Comparison of ENCODE assay signal across 8 cellular contexts in genomic region chr3:51390600-51391074, GRCh38. TPM values are rescaled to one million over a fixed set of nuclear protein-coding genes. Genes with fewer than 3 reads are reported as not detected.
DNase-seq lines count a peak whose midpoint lies in the region; ATAC-seq and TF ChIP-seq lines count a peak whose summit lies in the region.

No MANE protein-coding gene starts in this region.

- H3K27me3 Mint-ChIP-seq in activated CD4-positive, alpha-beta memory T cell treated with anti-CD3 and anti-CD28 coated beads for 36 hours = no peaks in the 10 kb centered on the region

- no peaks in the 10 kb centered on the region for H3K9me3 Mint-ChIP-seq in activated CD4-positive, alpha-beta memory T cell treated with anti-CD3 and anti-CD28 coated beads for 36 hours

- H3K36me3 Mint-ChIP-seq in activated CD4-positive, alpha-beta memory T cell treated with anti-CD3 and anti-CD28 coated beads for 36 hours = peaks cover 50% of the 10 kb centered on the region

- H3K27ac Mint-ChIP-seq in activated CD4-positive, alpha-beta memory T cell treated with anti-CD3 and anti-CD28 coated beads for 36 hours = peak overlapping the region; percentile 65

- intact Hi-C loops in Right ventricle myocardium superior (cut with DNase I) = no loop called here
- intact Hi-C loops in Right ventricle myocardium inferior (cut with DNase I) = loop anchor here (5.0 kb wide), 1 partner anchor 773 kb away; the partner anchor contains the start of gene MAPKAPK3
- intact Hi-C loops in activated CD4-positive, alpha-beta memory T cell treated with anti-CD3 and anti-CD28 coated beads for 36 hours (cut with micrococcal nuclease) = loop anchor here (1.0 to 10.0 kb wide), 6 partner anchors 109 to 1036 kb away; partner anchors contain the start of genes CYB561D2, NPRL2, PARP3 and RAD54L2

- CTCF ChIA-PET in activated CD4-positive, alpha-beta memory T cell treated with anti-CD3 and anti-CD28 coated beads for 36 hours (lab: Charles Lee) = interaction anchor here (1.0 to 2.6 kb wide), 10 partner anchors 9 to 821 kb away, joined by 3 to 22 read pairs (median 12); partner anchors contain the start of genes DCAF1, HEMK1 and MAPKAPK3

- H3K27ac ChIP-seq in iPS-18a (ENCODE audit: low read length) (no peak overlapping the region), suprapubic skin (peak overlapping the region; percentile 97)

- 55% methylated on average over 11 of the region's 23 CpGs for WGBS in suprapubic skin

- peaks cover 82% of the 10 kb centered on the region for H3K4me1 Mint-ChIP-seq in activated CD4-positive, alpha-beta memory T cell treated with anti-CD3 and anti-CD28 coated beads for 36 hours (ENCODE audit: low read depth)

- no peak for TF ChIP-seq EP300 in suprapubic skin (IDR thresholded peaks at IDR 0.05)

- H3K9ac ChIP-seq in iPS-18a (ENCODE audit: low read length) = peak overlapping the region; percentile 39

- H3K4me3 Mint-ChIP-seq in activated CD4-positive, alpha-beta memory T cell treated with anti-CD3 and anti-CD28 coated beads for 36 hours = peak overlapping the region; percentile 55

- TF ChIP-seq CTCF in suprapubic skin (IDR thresholded peaks at IDR 0.05) = peak in 1 of 2 donors; percentile 59

- no peak for TF ChIP-seq POLR2A in suprapubic skin (IDR thresholded peaks at IDR 0.05)

- ATAC-seq in Right ventricle myocardium superior (ENCODE audit: poor library complexity) (peak; percentile 7), Right ventricle myocardium inferior (no peak)

- H3K4me3 ChIP-seq in iPS-18a (ENCODE audit: low read length) = peak overlapping the region; percentile 45
- peak overlapping the region; percentile 82 for H3K4me3 ChIP-seq in suprapubic skin

- POLR2A ChIA-PET in activated CD4-positive, alpha-beta memory T cell treated with anti-CD3 and anti-CD28 coated beads for 36 hours (lab: Charles Lee) = interaction anchor here (1.6 to 2.1 kb wide), 2 partner anchors 109 to 789 kb away, joined by 3 to 10 read pairs; partner anchors contain the start of gene DCAF1

- H3K4me1 ChIP-seq in iPS-18a (ENCODE audit: control insufficient read depth, low read depth, low read length) (peaks cover 14% of the 10 kb centered on the region), suprapubic skin (peaks cover 84% of the 10 kb centered on the region)

- H3K9me3 ChIP-seq in iPS-18a (ENCODE audit: control insufficient read depth, low read depth, low read length) (no peaks in the 10 kb centered on the region), suprapubic skin (no peaks in the 10 kb centered on the region)

- DNase-seq in Right ventricle myocardium superior (peak; percentile 53), Right ventricle myocardium inferior (ENCODE audit: missing footprints) (no peak), suprapubic skin (ENCODE audit: low spot score in 2 of 2) (no peak), mesenteric fat pad (ENCODE audit: low spot score) (no peak), HK-2 (ENCODE audit: unreplicated experiment) (no peak)
- DNase-seq in activated CD4-positive, alpha-beta memory T cell treated with anti-CD3 and anti-CD28 coated beads for 36 hours = no peak
- DNase-seq in stimulated activated naive CD4-positive, alpha-beta T cell (lab: John Stamatoyannopoulos, UW) = no peak

- H3K36me3 ChIP-seq in iPS-18a (ENCODE audit: control insufficient read depth, low read depth, low read length) (peaks cover 64% of the 10 kb centered on the region), suprapubic skin (peaks cover 48% of the 10 kb centered on the region)

- H3K27me3 ChIP-seq in iPS-18a (ENCODE audit: control insufficient read depth, insufficient read depth, low read length) (no peaks in the 10 kb centered on the region), suprapubic skin (no peaks in the 10 kb centered on the region)

RNA-seq across cellular contexts. Expression of gene RBM15B, which starts 0.4 kb away (rescaled TPM):
- total RNA-seq in Right ventricle myocardium superior = 9.9 TPM
- total RNA-seq in Right ventricle myocardium inferior = 11.8 TPM
- 10 to 100 TPM; 19.0 to 19.4 TPM for total RNA-seq in activated CD4-positive, alpha-beta memory T cell treated with anti-CD3 and anti-CD28 coated beads for 36 hours
- total RNA-seq in suprapubic skin = 10 to 100 TPM; 33.6 to 50.9 (median 41.7) TPM
- 28.0 TPM for total RNA-seq in mesenteric fat pad

RNA-seq across cellular contexts. Expression of gene MANF, which starts 5.5 kb away (rescaled TPM):
- 41.1 TPM for total RNA-seq in Right ventricle myocardium superior
- 46.1 TPM for total RNA-seq in Right ventricle myocardium inferior
- total RNA-seq in activated CD4-positive, alpha-beta memory T cell treated with anti-CD3 and anti-CD28 coated beads for 36 hours = 100 to 1,000 TPM; 151 to 162 TPM
- 10 to 100 TPM; 21.7 to 64.0 (median 52.8) TPM for total RNA-seq in suprapubic skin
- total RNA-seq in mesenteric fat pad = 87.8 TPM
